In the genomic region with DNA sequence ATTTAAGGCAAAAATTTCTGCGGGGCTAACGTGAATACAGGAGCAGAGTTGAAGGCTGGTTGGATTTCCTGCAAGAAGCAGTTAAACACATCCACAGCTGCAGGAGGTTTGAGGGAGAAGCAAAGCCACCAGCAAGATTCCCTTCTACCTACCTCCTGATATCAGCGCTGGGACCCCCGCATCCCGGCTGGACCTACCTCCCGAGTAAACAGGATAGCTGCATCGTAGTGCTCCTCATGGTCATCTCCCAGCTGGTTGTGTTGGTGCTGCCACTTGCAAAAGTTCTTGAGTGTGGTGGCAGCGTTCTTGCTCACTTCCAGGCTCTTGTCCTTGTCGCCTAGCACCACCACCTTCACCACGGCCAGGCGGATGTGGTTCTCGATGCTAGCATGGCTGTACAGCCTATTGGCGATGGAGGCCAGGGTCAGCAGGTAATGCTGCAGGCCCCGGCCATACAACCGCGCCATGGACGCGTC, we compare ENCODE assay signal across 10 cellular contexts. TPM values are rescaled to one million over a fixed set of nuclear protein-coding genes. Genes with fewer than 3 reads are reported as not detected.
DNase-seq lines count a peak whose midpoint lies in the region; ATAC-seq and TF ChIP-seq lines count a peak whose summit lies in the region.
"Had no signal": no experiment of that assay in that cellular context is flagged by ENCODE, and none has a peak within 500 bp of the region (broad histone marks: within the 10 kb centered on the region; RNA-seq: fewer than 3 reads in every experiment).

No MANE protein-coding gene starts in this region.

- TF ChIP-seq POLR2A in ovary (IDR thresholded peaks at IDR 0.05) = no peak
- no peak for TF ChIP-seq POLR2A in vagina (IDR thresholded peaks at IDR 0.05)

- H3K27ac ChIP-seq in left ventricle myocardium inferior (replicated peaks) (peak overlapping the region; percentile 87), ovary (peak overlapping the region; percentile 70 to 94), vagina (peak overlapping the region; percentile 77)

- TF ChIP-seq CTCF in left ventricle myocardium inferior (IDR thresholded peaks at IDR 0.05; ENCODE audit: borderline replicate concordance) = no peak
- no peak for TF ChIP-seq CTCF in foreskin fibroblast (IDR thresholded peaks at IDR 0.05; ENCODE audit: low read depth, low read length)
- TF ChIP-seq CTCF in ovary (IDR thresholded peaks at IDR 0.05) = no peak
- TF ChIP-seq CTCF in vagina (IDR thresholded peaks at IDR 0.05) = no peak

- H3K4me1 ChIP-seq in left ventricle myocardium inferior (peaks cover 41% of the 10 kb centered on the region), ovary (ENCODE audit: insufficient read depth) (peaks cover 10% of the 10 kb centered on the region), vagina (peaks cover 12% of the 10 kb centered on the region)

- intact Hi-C loops in left ventricle myocardium inferior (cut with micrococcal nuclease) (no loop called here), Right ventricle myocardium superior (cut with DNase I) (no loop called here), ovary (cut with DNase I) (loop anchor here in 2 of 4 donors (10.0 kb wide), 3 partner anchors 190 to 600 kb away; no protein-coding TSS in a partner anchor), vagina (cut with DNase I) (loop anchor here (5.0 kb wide), 1 partner anchor 1472 kb away; no protein-coding TSS in a partner anchor)

- no peak for DNase-seq in left ventricle myocardium inferior
- DNase-seq in Right ventricle myocardium superior = no peak
- peak in 1 of 2 donors; percentile 29 for DNase-seq in foreskin fibroblast
- no peak for DNase-seq in ovary
- no peak for DNase-seq in vagina (ENCODE audit: extremely low spot score in 2 of 2)
- no peak for DNase-seq in activated CD4-positive, alpha-beta T cell treated with anti-CD3 and anti-CD28 coated beads, Interleukin-2, amount 50 U/mL, for 1 hour
- no peak for DNase-seq in RPMI8226
- DNase-seq: KBM-7 had no signal

- no peaks in the 10 kb centered on the region for H3K36me3 ChIP-seq in left ventricle myocardium inferior
- no peaks in the 10 kb centered on the region for H3K36me3 ChIP-seq in ovary
- H3K36me3 ChIP-seq in vagina = no peaks in the 10 kb centered on the region

- H3K4me3 ChIP-seq in left ventricle myocardium inferior (peak overlapping the region; percentile 76), foreskin fibroblast (ENCODE audit: low read depth in 1 of 2, low read length in 2 of 2) (peak overlapping the region; percentile 61 to 90), ovary (peak overlapping the region; percentile 67), vagina (peak overlapping the region; percentile 64 to 65)

- 14 to 21% (median 18%) methylated on average over 14 to 18 of the region's 18 CpGs for WGBS in ovary, 3 donors

- H3K27me3 ChIP-seq in left ventricle myocardium inferior (ENCODE audit: low read depth) (peaks cover 26% of the 10 kb centered on the region), ovary (no peaks in the 10 kb centered on the region), vagina (no peaks in the 10 kb centered on the region)

- ATAC-seq in Right ventricle myocardium superior (ENCODE audit: poor library complexity) (no peak), HG02938 (IDR thresholded peaks at IDR 0.05; ENCODE audit: unreplicated experiment) (no peak)

- no peaks in the 10 kb centered on the region for H3K9me3 ChIP-seq in left ventricle myocardium inferior (replicated peaks)
- H3K9me3 ChIP-seq in ovary = no peaks in the 10 kb centered on the region
- no peaks in the 10 kb centered on the region for H3K9me3 ChIP-seq in vagina

- no peak for TF ChIP-seq EP300 in ovary (IDR thresholded peaks at IDR 0.05)

RNA-seq across cellular contexts. Expression of a gene that starts 1.8 kb away (rescaled TPM):
- total RNA-seq in left ventricle myocardium inferior = 3.0 TPM
- 4.0 TPM for total RNA-seq in Right ventricle myocardium superior
- 10 to 100 TPM in 6 of 7 donors, 1 to 10 TPM in 1; 9.2 to 33.2 (median 21.0) TPM for total RNA-seq in ovary
- 10 to 100 TPM; 11.0 to 37.3 TPM for polyA plus RNA-seq in ovary
- 20.4 TPM for total RNA-seq in vagina
- total RNA-seq: pulmonary artery endothelial cell had no signal
